ENCODE assay signal across 38 cellular contexts in the genomic region with DNA sequence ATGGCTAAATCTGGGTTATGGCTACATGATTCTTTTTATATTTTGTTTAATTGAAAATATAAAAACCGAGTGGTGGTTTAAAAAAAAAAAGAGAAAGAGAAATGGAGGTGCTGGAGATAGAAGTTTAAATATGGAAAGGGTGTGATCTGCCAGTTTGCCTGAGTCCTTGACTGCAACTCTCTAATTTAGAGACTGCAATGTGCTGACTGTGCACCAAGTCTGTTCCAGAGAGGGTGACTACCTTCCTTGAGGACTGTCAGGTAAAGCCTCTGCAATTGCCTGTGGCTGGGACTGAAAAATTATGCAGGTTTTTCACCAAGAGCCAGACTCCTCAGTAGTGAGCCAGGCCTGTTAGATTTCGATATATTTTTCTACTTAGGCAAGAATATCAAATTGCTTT.
"Had no signal": no experiment of that assay in that cellular context is flagged by ENCODE, and none has a peak within 500 bp of the region (broad histone marks: within the 10 kb centered on the region; RNA-seq: fewer than 3 reads in every experiment).

No MANE protein-coding gene starts in this region.

- H3K27ac Mint-ChIP-seq: activated CD8-positive, alpha-beta T cell treated with anti-CD3 and anti-CD28 coated beads for 36 hours; activated naive CD8-positive, alpha-beta T cell treated with anti-CD3 and anti-CD28 coated beads for 36 hours; activated T-cell treated with anti-CD3 and anti-CD28 coated beads, Interleukin-2, amount 50 U/mL, for 72 hours; activated T-helper 17 cell treated with anti-CD3 and anti-CD28 coated beads, Interleukin-2, amount 50 U/mL, for 72 hours had no signal

- H3K4me3 ChIP-seq: Peyer's patch had no signal

- H3K4me1 Mint-ChIP-seq: activated naive CD8-positive, alpha-beta T cell treated with anti-CD3 and anti-CD28 coated beads for 36 hours; activated T-helper 17 cell treated with anti-CD3 and anti-CD28 coated beads, Interleukin-2, amount 50 U/mL, for 72 hours had no signal

- ATAC-seq: activated CD8-positive, alpha-beta T cell treated with anti-CD3 and anti-CD28 coated beads for 36 hours; activated T-cell treated with anti-CD3 and anti-CD28 coated beads, Interleukin-2, amount 50 U/mL, for 72 hours; activated T-helper 17 cell treated with anti-CD3 and anti-CD28 coated beads, Interleukin-2, amount 50 U/mL, for 72 hours; PC-3; Right ventricle myocardium inferior; SK-N-SH treated with all-trans-retinoic acid at 6 μM for 48 hours had no signal

- FAIRE-seq: colon had no signal

- H3K36me3 ChIP-seq: brain microvascular endothelial cell, Peyer's patch, WERI-Rb-1 had no signal

- H3K27me3 ChIP-seq: brain microvascular endothelial cell, Peyer's patch had no signal

- H3K4me1 ChIP-seq: Peyer's patch had no signal

- H3K27me3 Mint-ChIP-seq: activated CD8-positive, alpha-beta T cell treated with anti-CD3 and anti-CD28 coated beads for 36 hours; activated naive CD8-positive, alpha-beta T cell treated with anti-CD3 and anti-CD28 coated beads for 36 hours; activated T-helper 17 cell treated with anti-CD3 and anti-CD28 coated beads, Interleukin-2, amount 50 U/mL, for 72 hours had no signal

- DNase-seq: activated CD4-positive, alpha-beta T cell treated with anti-CD3 and anti-CD28 coated beads for 1 hour; activated CD4-positive, alpha-beta T cell treated with anti-CD3 and anti-CD28 coated beads for 48 hours; activated CD4-positive, CD25-positive, alpha-beta regulatory T cell; activated CD8-positive, alpha-beta T cell treated with anti-CD3 and anti-CD28 coated beads for 36 hours; activated effector memory CD4-positive, alpha-beta T cell treated with anti-CD3 and anti-CD28 coated beads, Interleukin-2, amount 50 U/mL, for 16 hours; activated naive CD4-positive, alpha-beta T cell; activated naive CD4-positive, alpha-beta T cell treated with anti-CD3 and anti-CD28 coated beads, Interleukin-2, amount 50 U/mL, for 16 hours; activated naive CD8-positive, alpha-beta T cell treated with anti-CD3 and anti-CD28 coated beads for 36 hours; activated T-cell treated with anti-CD3 and anti-CD28 coated beads, Interleukin-2, amount 50 U/mL, for 1 hour; activated T-cell treated with anti-CD3 and anti-CD28 coated beads, Interleukin-2, amount 50 U/mL, for 72 hours; amniotic stem cell; aorta; brain microvascular endothelial cell; central memory CD4-positive, alpha-beta T cell; NCI-H1105; NCI-H1436; NCI-H1694; NCI-H1930; NCI-H2081 treated with DMSO at 0.1 percent for 48 hours; NCI-H2171; NCI-H510A treated with DMSO at 0.1 percent for 48 hours; NCI-H526 treated with DMSO at 0.1 percent for 48 hours; NCI-H82; NK-92 treated with Interleukin-12 subunit alpha and Interleukin-12 subunit beta, amount 100 ng/mL, for 24 hours; PC-3; Peyer's patch; SIG-M5; SW 1271; T-helper 1 cell; T-helper 2 cell; T-helper 9 cell; WERI-Rb-1 had no signal

- H3K9me3 ChIP-seq: Peyer's patch had no signal

- H3K4me2 ChIP-seq: KMS-11 had no signal

- H3K4me3 Mint-ChIP-seq: activated CD8-positive, alpha-beta T cell treated with anti-CD3 and anti-CD28 coated beads for 36 hours; activated naive CD8-positive, alpha-beta T cell treated with anti-CD3 and anti-CD28 coated beads for 36 hours; activated T-cell treated with anti-CD3 and anti-CD28 coated beads, Interleukin-2, amount 50 U/mL, for 72 hours; activated T-helper 17 cell treated with anti-CD3 and anti-CD28 coated beads, Interleukin-2, amount 50 U/mL, for 72 hours had no signal

- H3K36me3 Mint-ChIP-seq: activated naive CD8-positive, alpha-beta T cell treated with anti-CD3 and anti-CD28 coated beads for 36 hours had no signal

- H3K27ac ChIP-seq: brain microvascular endothelial cell, Peyer's patch, RWPE1, WERI-Rb-1 had no signal

- H3K9ac ChIP-seq: KMS-11 had no signal
